ENCODE assay signal across 17 cellular contexts in the genomic region with DNA sequence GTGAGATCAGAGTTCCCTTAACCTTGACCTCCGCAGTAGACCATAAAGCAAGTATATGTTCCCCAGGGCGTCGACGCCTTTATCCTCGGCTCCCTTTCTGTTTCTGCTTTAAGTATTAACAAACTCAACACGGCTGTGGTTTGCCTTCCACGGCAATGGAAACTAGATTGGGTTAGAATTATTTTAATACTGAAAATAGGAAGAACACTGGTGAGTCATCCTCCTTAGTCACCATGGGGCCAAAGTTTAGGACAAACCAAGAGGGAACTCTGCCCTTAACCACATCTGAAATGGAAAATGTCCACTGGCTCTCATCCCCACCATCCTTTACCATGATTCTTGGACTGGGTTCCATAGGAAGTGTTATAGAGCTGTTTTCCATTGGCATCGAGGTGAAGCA.
DNase-seq lines count a peak whose midpoint lies in the region; ATAC-seq and TF ChIP-seq lines count a peak whose summit lies in the region.
"Had no signal": no experiment of that assay in that cellular context is flagged by ENCODE, and none has a peak within 500 bp of the region (broad histone marks: within the 10 kb centered on the region; RNA-seq: fewer than 3 reads in every experiment).

No MANE protein-coding gene starts in this region.

- H3K9me3 Mint-ChIP-seq in endodermal cell, result no peaks in the 10 kb centered on the region

- no peaks in the 10 kb centered on the region for H3K27me3 ChIP-seq in endodermal cell (ENCODE audit: control insufficient read depth, insufficient read depth, low read length, poor library complexity, severe bottlenecking)
- H3K27me3 ChIP-seq: transverse colon had no signal

- no peak overlapping the region for H3K9ac ChIP-seq in endodermal cell (ENCODE audit: extremely low read depth, low read length, poor library complexity, severe bottlenecking)

- WGBS in endodermal cell (ENCODE audit: insufficient coverage in 1 of 2, insufficient read length in 1 of 2), 2 experiments, result 97 to 100% methylated on average over 1 to 8 of the region's 8 CpGs
- WGBS in lower leg skin, 2 donors, result 78 to 82% methylated on average over 8 of the region's 8 CpGs

- no peak overlapping the region for H3K27ac Mint-ChIP-seq in endodermal cell
- H3K27ac Mint-ChIP-seq: T-helper 1 cell treated with Interleukin-12 subunit alpha and Interleukin-12 subunit beta and Interleukin-4 antibody, amounts not matched to agents 30 μg/mL and 1 μg/mL, for 36 hours had no signal

- H3K9me3 ChIP-seq in HEK293 (ENCODE audit: control insufficient read depth, insufficient read depth, low read depth, low read length) (no peaks in the 10 kb centered on the region), endodermal cell (ENCODE audit: control insufficient read depth, low read length) (no peaks in the 10 kb centered on the region)
- H3K9me3 ChIP-seq: transverse colon had no signal

- TF ChIP-seq POLR2A in lower leg skin (IDR thresholded peaks at IDR 0.05), result no peak

- TF ChIP-seq CTCF in HEK293 (tag by site-specific recombination; IDR thresholded peaks at IDR 0.05), result no peak
- no peak for TF ChIP-seq CTCF in fibroblast of villous mesenchyme (IDR thresholded peaks at IDR 0.05; ENCODE audit: insufficient read depth, low read depth, low read length)
- no peak for TF ChIP-seq CTCF in endodermal cell (conservative IDR thresholded peaks at IDR 0.05)
- no peak for TF ChIP-seq CTCF in lower leg skin (IDR thresholded peaks at IDR 0.05)

- no peaks in the 10 kb centered on the region for H3K36me3 Mint-ChIP-seq in endodermal cell (ENCODE audit: low read depth)

- intact Hi-C loops in lower leg skin (cut with DNase I; ENCODE audit: low total_unique reads), result no loop called here

- H3K36me3 ChIP-seq in HEK293 (ENCODE audit: control insufficient read depth in 2 of 2, insufficient read depth in 1 of 2, low read length in 2 of 2), result no peaks in the 10 kb centered on the region
- no peaks in the 10 kb centered on the region for H3K36me3 ChIP-seq in endodermal cell (ENCODE audit: control insufficient read depth, insufficient read depth, low read length)
- H3K36me3 ChIP-seq: transverse colon had no signal

- CTCF ChIA-PET in HEK293 (lab: Yijun Ruan, JAX), result interaction anchor here (0.7 to 3.8 kb wide), 10 partner anchors 9 to 292 kb away, joined by 3 to 31 read pairs (median 7); no protein-coding TSS in a partner anchor

- no peak for ATAC-seq in HG03196 (IDR thresholded peaks at IDR 0.05; ENCODE audit: unreplicated experiment)
- ATAC-seq: HepG2 had no signal

- no peak overlapping the region for H3K27ac ChIP-seq in HEK293 (ENCODE audit: extremely low read depth, low read depth, low read length)
- no peak overlapping the region for H3K27ac ChIP-seq in endodermal cell (ENCODE audit: low read depth, low read length)
- H3K27ac ChIP-seq: transverse colon had no signal

- no peaks in the 10 kb centered on the region for H3K27me3 Mint-ChIP-seq in endodermal cell (ENCODE audit: insufficient read depth)

- H3K4me3 ChIP-seq in HEK293 (ENCODE audit: low read depth, low read length) (no peak overlapping the region), fibroblast of villous mesenchyme (ENCODE audit: low read depth, low read length) (no peak overlapping the region), endodermal cell (ENCODE audit: low read length) (no peak overlapping the region), lower leg skin (ENCODE audit: low read depth, poor library complexity, severe bottlenecking) (no peak overlapping the region)
- H3K4me3 ChIP-seq: transverse colon had no signal

- H3K4me1 ChIP-seq in HEK293 (ENCODE audit: control insufficient read depth, insufficient read depth, low read length), result peaks cover 7% of the 10 kb centered on the region; the same call in 1 of the 2 replicates
- H3K4me1 ChIP-seq in endodermal cell (ENCODE audit: control insufficient read depth, insufficient read depth, low read length), result no peaks in the 10 kb centered on the region

- POLR2A ChIA-PET in HEK293 (lab: Yijun Ruan, JAX), result no interaction called here

- no peak overlapping the region for H3K4me3 Mint-ChIP-seq in endodermal cell
- H3K4me3 Mint-ChIP-seq: T-helper 1 cell treated with Interleukin-12 subunit alpha and Interleukin-12 subunit beta and Interleukin-4 antibody, amounts not matched to agents 30 μg/mL and 1 μg/mL, for 36 hours had no signal

- H3K4me1 Mint-ChIP-seq in endodermal cell, result peaks cover 12% of the 10 kb centered on the region

- DNase-seq in A172 (ENCODE audit: low spot score), result peak; percentile 67
- peak; percentile 80 for DNase-seq in SW480 (ENCODE audit: low spot score)
- DNase-seq in fibroblast of villous mesenchyme (ENCODE audit: low read depth), result peak; percentile 64
- DNase-seq in endodermal cell, result no peak
- no peak for DNase-seq in NK-92 treated with Interleukin-12 subunit alpha and Interleukin-12 subunit beta, amount 100 ng/mL, for 24 hours (lab: John Stamatoyannopoulos, UW)
- DNase-seq in lower leg skin (ENCODE audit: low spot score in 2 of 2), result no peak
- DNase-seq: activated CD4-positive, alpha-beta T cell treated with anti-CD3 and anti-CD28 coated beads, Interleukin-2, amount 50 U/mL, for 48 hours; activated effector memory CD4-positive, alpha-beta T cell treated with Interleukin-2 at 50 U/mL for 16 hours; DMS53; glutamatergic neuron; NCI-H2081; nucleus accumbens; transverse colon had no signal

TF ChIP-seq in HEK293, 187 proteins besides CTCF, POLR2A, EP300 and RAD21:
- TF ChIP-seq, protein P1, sequence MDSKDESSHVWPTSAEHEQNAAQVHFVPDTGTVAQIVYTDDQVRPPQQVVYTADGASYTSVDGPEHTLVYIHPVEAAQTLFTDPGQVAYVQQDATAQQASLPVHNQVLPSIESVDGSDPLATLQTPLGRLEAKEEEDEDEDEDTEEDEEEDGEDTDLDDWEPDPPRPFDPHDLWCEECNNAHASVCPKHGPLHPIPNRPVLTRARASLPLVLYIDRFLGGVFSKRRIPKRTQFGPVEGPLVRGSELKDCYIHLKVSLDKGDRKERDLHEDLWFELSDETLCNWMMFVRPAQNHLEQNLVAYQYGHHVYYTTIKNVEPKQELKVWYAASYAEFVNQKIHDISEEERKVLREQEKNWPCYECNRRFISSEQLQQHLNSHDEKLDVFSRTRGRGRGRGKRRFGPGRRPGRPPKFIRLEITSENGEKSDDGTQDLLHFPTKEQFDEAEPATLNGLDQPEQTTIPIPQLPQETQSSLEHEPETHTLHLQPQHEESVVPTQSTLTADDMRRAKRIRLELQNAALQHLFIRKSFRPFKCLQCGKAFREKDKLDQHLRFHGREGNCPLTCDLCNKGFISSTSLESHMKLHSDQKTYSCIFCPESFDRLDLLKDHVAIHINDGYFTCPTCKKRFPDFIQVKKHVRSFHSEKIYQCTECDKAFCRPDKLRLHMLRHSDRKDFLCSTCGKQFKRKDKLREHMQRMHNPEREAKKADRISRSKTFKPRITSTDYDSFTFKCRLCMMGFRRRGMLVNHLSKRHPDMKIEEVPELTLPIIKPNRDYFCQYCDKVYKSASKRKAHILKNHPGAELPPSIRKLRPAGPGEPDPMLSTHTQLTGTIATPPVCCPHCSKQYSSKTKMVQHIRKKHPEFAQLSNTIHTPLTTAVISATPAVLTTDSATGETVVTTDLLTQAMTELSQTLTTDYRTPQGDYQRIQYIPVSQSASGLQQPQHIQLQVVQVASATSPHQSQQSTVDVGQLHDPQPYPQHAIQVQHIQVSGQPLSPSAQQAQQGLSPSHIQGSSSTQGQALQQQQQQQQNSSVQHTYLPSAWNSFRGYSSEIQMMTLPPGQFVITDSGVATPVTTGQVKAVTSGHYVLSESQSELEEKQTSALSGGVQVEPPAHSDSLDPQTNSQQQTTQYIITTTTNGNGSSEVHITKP (tag by site-specific recombination; IDR thresholded peaks at IDR 0.05), result peak; percentile 36; the same call in 1 of the 2 replicates
- no peak for TF ChIP-seq ZFP41 (tag by site-specific recombination; IDR thresholded peaks at IDR 0.05; ENCODE audit: borderline replicate concordance)
TF ChIP-seq in HEK293: peak in this region for 1.

Comparison
In these comparisons a context has a peak if more than half of its experiments do, and no peak if none do; other contexts are left out.
1. DNase-seq: peak in A172 (single experiment), SW480 (single experiment) and fibroblast of villous mesenchyme (single experiment); none in endodermal cell (single experiment), NK-92 treated with Interleukin-12 subunit alpha and Interleukin-12 subunit beta, amount 100 ng/mL, for 24 hours (single experiment) and lower leg skin (0 of 2).